22 cellular contexts compared by ENCODE assay signal in the genomic region with DNA sequence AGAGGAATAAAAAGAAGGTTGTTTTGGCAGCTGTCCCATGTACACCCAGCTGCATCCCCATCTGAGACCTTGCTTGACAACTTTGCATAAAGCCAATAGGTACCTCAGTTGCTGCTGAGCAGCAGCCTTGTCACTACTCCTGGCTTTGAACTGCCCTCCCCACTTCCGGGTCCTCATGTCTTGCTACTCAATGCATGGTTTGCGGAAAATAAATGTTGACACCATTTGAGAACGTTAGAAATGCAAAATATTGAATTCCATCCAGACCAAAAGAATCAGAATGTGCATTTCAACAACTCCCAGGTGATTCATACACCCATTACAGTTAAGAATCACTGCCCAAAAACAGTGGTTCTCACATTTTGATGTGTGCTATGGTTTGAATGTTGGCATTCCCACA. TPM values are rescaled to one million over a fixed set of nuclear protein-coding genes. Genes with fewer than 3 reads are reported as not detected.
DNase-seq lines count a peak whose midpoint lies in the region; ATAC-seq, FAIRE-seq and TF ChIP-seq lines count a peak whose summit lies in the region.
"Had no signal": no experiment of that assay in that cellular context is flagged by ENCODE, and none has a peak within 500 bp of the region (broad histone marks: within the 10 kb centered on the region; RNA-seq: fewer than 3 reads in every experiment).

No MANE protein-coding gene starts in this region.

- CTCF ChIA-PET in K562 (lab: Yijun Ruan, JAX; ENCODE audit: low intra/inter-chr PET ratio), result no interaction called here

- ATAC-seq in K562 (no peak), HG03280 (IDR thresholded peaks at IDR 0.05; ENCODE audit: unreplicated experiment) (no peak), GM19397 (IDR thresholded peaks at IDR 0.05; ENCODE audit: unreplicated experiment) (no peak), GM19455 (IDR thresholded peaks at IDR 0.05; ENCODE audit: unreplicated experiment) (no peak), GM19351 (IDR thresholded peaks at IDR 0.05; ENCODE audit: unreplicated experiment) (no peak)
- ATAC-seq: SK-N-SH treated with all-trans-retinoic acid at 6 μM for 48 hours had no signal

- H3K27me3 ChIP-seq in Karpas-422 (ENCODE audit: low read length) (no peaks in the 10 kb centered on the region), K562 (ENCODE audit: control insufficient read depth in 2 of 2, insufficient read depth in 2 of 2, low read length in 2 of 2) (no peaks in the 10 kb centered on the region)

- no peak for TF ChIP-seq RAD21 in K562 (CRISPR knock-in tag; conservative IDR thresholded peaks at IDR 0.05 in 1 of 2, IDR thresholded peaks at IDR 0.05 in 1 of 2)

- H3K4me2 ChIP-seq in Karpas-422 (ENCODE audit: low read depth, low read length, poor library complexity, severe bottlenecking) (no peak overlapping the region), K562 (ENCODE audit: insufficient read depth, low read length) (no peak overlapping the region)

- H4K20me1 ChIP-seq in Karpas-422 (ENCODE audit: insufficient read depth, low read depth, low read length) (no peaks in the 10 kb centered on the region), K562 (replicated peaks; ENCODE audit: control insufficient read depth, insufficient read depth, low read length) (no peaks in the 10 kb centered on the region)

- no peak for FAIRE-seq in K562 (lab: Jason Lieb, UNC)

- H3K4me1 ChIP-seq in Karpas-422 (ENCODE audit: low read length) (peaks cover 5% of the 10 kb centered on the region; the same call in 1 of the 2 replicates), K562 (replicated peaks in 1 of 2; ENCODE audit: control insufficient read depth in 2 of 2, insufficient read depth in 2 of 2, low read length in 2 of 2) (peaks cover 11 to 28% of the 10 kb centered on the region in 2 experiments)

- no TSS peak for BruUV-seq in K562 (replicated peaks; lab: Mats Ljungman, UMichigan)

- H3K27ac ChIP-seq in Karpas-422 (ENCODE audit: low read length) (no peak overlapping the region), K562 (ENCODE audit: extremely low read depth, low read depth, low read length) (no peak overlapping the region)

- H3K9me3 ChIP-seq in Karpas-422 (ENCODE audit: low read length) (no peaks in the 10 kb centered on the region), K562 (replicated peaks; ENCODE audit: control insufficient read depth, insufficient read depth, low read depth, low read length) (no peaks in the 10 kb centered on the region)

- no peak for TF ChIP-seq CTCF in K562 (IDR thresholded peaks at IDR 0.05 in 2 of 3, conservative IDR thresholded peaks at IDR 0.05 in 1 of 3; ENCODE audit: insufficient read depth in 2 of 3, low read depth in 1 of 3, low read length in 3 of 3)

- no peaks in the 10 kb centered on the region for H3K9me2 ChIP-seq in Karpas-422 (replicated peaks; ENCODE audit: insufficient read depth, low read length)

- no peak for TF ChIP-seq POLR2A in K562 (conservative IDR thresholded peaks at IDR 0.05)

- TF ChIP-seq EP300 in K562 (IDR thresholded peaks at IDR 0.05; ENCODE audit: low read length), result no peak

- POLR2A ChIA-PET in K562 (lab: Yijun Ruan, JAX), result interaction anchor here (1.0 kb wide), 1 partner anchor 63 kb away, joined by 3 read pairs; no protein-coding TSS in a partner anchor

- DNase-seq in DMS153 treated with DMSO at 0.1 percent for 48 hours (lab: John Stamatoyannopoulos, UW; ENCODE audit: unreplicated experiment) (peak; percentile 65), Karpas-422 (no peak), NCI-H748 (lab: John Stamatoyannopoulos, UW; ENCODE audit: unreplicated experiment) (peak; percentile 75), K562 (ENCODE audit: extremely low read depth in 1 of 4, low spot score in 3 of 4) (no peak)
- DNase-seq: ACHN; C1 segment of cervical spinal cord; CD8-positive, alpha-beta memory T cell; GDM1; GOT3; NCI-H1436 treated with DMSO at 0.1 percent for 48 hours; NCI-H2029 treated with DMSO at 0.1 percent for 48 hours; NCI-H446; NCI-H526 treated with DMSO at 0.1 percent for 48 hours; SIG-M5 had no signal

- no peaks in the 10 kb centered on the region for H3K9me1 ChIP-seq in K562 (ENCODE audit: control insufficient read depth, insufficient read depth, low read length)

- no peaks in the 10 kb centered on the region for H3K36me3 ChIP-seq in Karpas-422 (ENCODE audit: insufficient read depth, low read length)
- no peaks in the 10 kb centered on the region for H3K36me3 ChIP-seq in K562 (ENCODE audit: control insufficient read depth, insufficient read depth, low read length)

- no peak overlapping the region for H3K4me3 ChIP-seq in Karpas-422 (ENCODE audit: low read length)
- no peak overlapping the region for H3K4me3 ChIP-seq in K562

- WGBS in K562 (ENCODE audit: insufficient coverage, low coverage, missing lambda C conversion rate), result 56% methylated on average over 3 of the region's 3 CpGs

- peak overlapping the region; percentile 30; the same call in 1 of the 2 replicates for H2AFZ ChIP-seq in Karpas-422 (ENCODE audit: low read length)
- peak overlapping the region; percentile 15 for H2AFZ ChIP-seq in K562 (ENCODE audit: low read depth, low read length)

- in situ Hi-C loops in K562 (cut with MboI), result no loop called here

- H3K9ac ChIP-seq in Karpas-422 (ENCODE audit: low read length), result no peak overlapping the region
- H3K9ac ChIP-seq in K562 (ENCODE audit: insufficient read depth in 1 of 2, low read depth in 2 of 2, low read length in 2 of 2), result no peak overlapping the region

- intact Hi-C loops in K562 (cut with micrococcal nuclease), result no loop called here

- no peaks in the 10 kb centered on the region for H3K79me2 ChIP-seq in Karpas-422 (ENCODE audit: low read length)
- no peaks in the 10 kb centered on the region for H3K79me2 ChIP-seq in K562 (ENCODE audit: control insufficient read depth, insufficient read depth, low read length)

TF ChIP-seq in K562, 482 proteins besides CTCF, POLR2A, EP300 and RAD21:
- TF ChIP-seq NCOR1 (IDR thresholded peaks at IDR 0.05), result no peak
- no peak for TF ChIP-seq NEUROD1 (IDR thresholded peaks at IDR 0.05; ENCODE audit: borderline replicate concordance, low read depth, low read length, partially characterized antibody)
- TF ChIP-seq ELF1 (tag; IDR thresholded peaks at IDR 0.05), result peak; percentile 47
- no peak for TF ChIP-seq MCM2 (IDR thresholded peaks at IDR 0.05; ENCODE audit: low read depth)
- TF ChIP-seq RFX5 (IDR thresholded peaks at IDR 0.05; ENCODE audit: low read depth, low read length), result no peak

RNA-seq across cellular contexts. Expression of a gene that starts 32.9 kb away (rescaled TPM):
- total RNA-seq in Karpas-422 (2014; rRNA removed; shearing (Covaris generic); ENCODE audit: low replicate concordance), result not detected in 2 replicates
- total RNA-seq in K562 (2011; cell fraction: chromatin; rRNA removed; ENCODE audit: low replicate concordance), result not detected in 2 replicates
- total RNA-seq in K562 (2011; cell fraction: nucleolus; rRNA removed), result not detected in 2 replicates
- total RNA-seq in K562 (2011; cell fraction: nucleoplasm; rRNA removed), result 0.22 TPM in 1 of 2 replicates, not detected in the other
- not detected in 2 replicates for total RNA-seq in K562 (2014; rRNA removed)
- total RNA-seq in K562 (2014; rRNA removed; fragmentation: Illumina TruSeq; extraction: Trizol), result 0.18 TPM in 1 of 2 replicates, not detected in the other
- not detected in 2 replicates for total RNA-seq in K562 (2015; rRNA removed; fragmentation: Illumina TruSeq; extraction: Trizol)
- not detected in 2 replicates for total RNA-seq in K562 (2021)
- not detected in 2 replicates for polyA plus RNA-seq in K562 (2011; rRNA removed)
- polyA plus RNA-seq in K562 (2011; cell fraction: cytosol; rRNA removed), result not detected in 2 replicates
- polyA plus RNA-seq in K562 (2011; cell fraction: nucleus; rRNA removed), result not detected in 2 replicates
- 0.08 and 1.9 TPM in 2 replicates for polyA plus RNA-seq in K562 (2012)
- polyA plus RNA-seq in K562 (2014; fragmentation: Illumina TruSeq; extraction: Trizol), result not detected in 2 replicates
- under 1 TPM in 1 of 2 experiments, not detected in 1; 0.15 TPM for polyA plus RNA-seq in K562 (2014; fragmentation: Nextera tagmentation; extraction: Ambion mirVana)
- 0.07 TPM in 1 of 2 replicates, not detected in the other for polyA plus RNA-seq in K562 (2014; rRNA removed)
- polyA minus RNA-seq in K562 (2011; rRNA and poly(A)+ RNA removed), result 0.14 TPM in 1 of 2 replicates, not detected in the other
- polyA minus RNA-seq in K562 (2011; cell fraction: cytosol; rRNA and poly(A)+ RNA removed), result not detected in 2 replicates
- not detected in 2 replicates for polyA minus RNA-seq in K562 (2011; cell fraction: nucleus; rRNA and poly(A)+ RNA removed)
- total RNA-seq: CD8-positive, alpha-beta memory T cell; Daoy; RPMI7951; T-helper 1 cell treated with Interleukin-12 subunit alpha and Interleukin-12 subunit beta and Interleukin-4 antibody, amounts not matched to agents 30 ng/mL and 1 ng/mL, for 36 hours had no signal

RNA-seq across cellular contexts. Expression of a gene that starts 43.0 kb away (rescaled TPM):
- total RNA-seq in Karpas-422 (2014; rRNA removed; shearing (Covaris generic); ENCODE audit: low replicate concordance), result not detected in 2 replicates
- total RNA-seq in K562 (2011; cell fraction: chromatin; rRNA removed; ENCODE audit: low replicate concordance), result not detected in 2 replicates
- not detected in 2 replicates for total RNA-seq in K562 (2011; cell fraction: nucleolus; rRNA removed)
- total RNA-seq in K562 (2011; cell fraction: nucleoplasm; rRNA removed), result not detected in 2 replicates
- total RNA-seq in K562 (2014; rRNA removed) (not detected in 2 replicates), K562 (2014; rRNA removed; fragmentation: Illumina TruSeq; extraction: Trizol) (not detected in 2 replicates), K562 (2015; rRNA removed; fragmentation: Illumina TruSeq; extraction: Trizol) (not detected in 2 replicates), K562 (2021) (not detected in 2 replicates)
- polyA plus RNA-seq in K562 (2011; rRNA removed) (not detected in 2 replicates), K562 (2014; fragmentation: Illumina TruSeq; extraction: Trizol) (not detected in 2 replicates), K562 (2014; fragmentation: Nextera tagmentation; extraction: Ambion mirVana) (not detected), K562 (2014; rRNA removed) (not detected in 2 replicates)
- not detected in 2 replicates for polyA plus RNA-seq in K562 (2011; cell fraction: cytosol; rRNA removed)
- not detected in 2 replicates for polyA plus RNA-seq in K562 (2011; cell fraction: nucleus; rRNA removed)
- polyA plus RNA-seq in K562 (2012), result not detected in 2 replicates
- polyA minus RNA-seq in K562 (2011; rRNA and poly(A)+ RNA removed), result not detected in 2 replicates
- not detected in 2 replicates for polyA minus RNA-seq in K562 (2011; cell fraction: cytosol; rRNA and poly(A)+ RNA removed)
- polyA minus RNA-seq in K562 (2011; cell fraction: nucleus; rRNA and poly(A)+ RNA removed), result not detected in 2 replicates
- total RNA-seq: CD8-positive, alpha-beta memory T cell; Daoy; RPMI7951; T-helper 1 cell treated with Interleukin-12 subunit alpha and Interleukin-12 subunit beta and Interleukin-4 antibody, amounts not matched to agents 30 ng/mL and 1 ng/mL, for 36 hours had no signal
- polyA plus RNA-seq: CD8-positive, alpha-beta memory T cell had no signal

Comparison
In these comparisons a context has a peak if more than half of its experiments do, and no peak if none do; other contexts are left out.
1. DNase-seq: peak in DMS153 treated with DMSO at 0.1 percent for 48 hours (single experiment) and NCI-H748 (single experiment); none in Karpas-422 (single experiment) and K562 (0 of 4).